Comparison of ENCODE assay signal across 15 cellular contexts in the genomic region with DNA sequence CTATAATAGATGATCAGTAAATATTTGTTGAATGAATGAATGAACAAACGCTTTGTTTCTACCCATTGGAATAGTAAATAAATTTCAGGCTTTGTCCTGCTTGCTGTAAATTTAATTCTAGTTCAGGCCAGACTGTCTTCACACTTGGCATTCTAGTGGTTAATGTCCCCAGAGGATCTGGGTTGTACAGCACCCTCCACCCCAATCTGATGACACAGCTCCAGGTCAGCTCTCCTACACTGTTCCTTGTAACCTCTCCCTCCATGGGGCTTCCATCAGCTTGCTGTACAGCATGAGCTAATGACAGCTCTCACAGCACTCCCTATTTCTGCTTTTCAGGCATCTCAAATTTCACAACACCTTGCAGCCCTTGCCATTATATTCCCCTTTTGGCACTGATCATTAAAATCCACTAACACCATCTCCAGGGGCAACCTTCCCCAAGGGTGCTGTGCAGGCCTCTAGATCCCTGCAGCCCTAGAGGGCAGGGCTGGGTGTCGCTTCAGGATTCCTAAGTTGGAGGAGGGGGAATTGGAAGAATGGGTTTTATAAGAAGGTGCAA. TPM values are rescaled to one million over a fixed set of nuclear protein-coding genes. Genes with fewer than 3 reads are reported as not detected.
DNase-seq lines count a peak whose midpoint lies in the region; ATAC-seq and TF ChIP-seq lines count a peak whose summit lies in the region.
"Had no signal": no experiment of that assay in that cellular context is flagged by ENCODE, and none has a peak within 500 bp of the region (broad histone marks: within the 10 kb centered on the region; RNA-seq: fewer than 3 reads in every experiment).

No MANE protein-coding gene starts in this region.

- peaks cover 3% of the 10 kb centered on the region for H3K4me1 Mint-ChIP-seq in activated CD8-positive, alpha-beta T cell treated with anti-CD3 and anti-CD28 coated beads, Interleukin-2, amount 10 ng/mL, durations not matched to agents 7 days and 5 days (ENCODE audit: low read depth)
- H3K4me1 Mint-ChIP-seq: activated B cell treated with CpG ODN at 0.5 μM for 24 hours had no signal

- TF ChIP-seq POLR2A in uterus (IDR thresholded peaks at IDR 0.05), result no peak

- no peaks in the 10 kb centered on the region for H3K9me3 ChIP-seq in right cardiac atrium (ENCODE audit: control insufficient read depth, low read length)
- H3K9me3 ChIP-seq in uterus, result no peaks in the 10 kb centered on the region
- H3K9me3 ChIP-seq: neutrophil had no signal

- no peak overlapping the region for H3K27ac Mint-ChIP-seq in activated CD8-positive, alpha-beta T cell treated with anti-CD3 and anti-CD28 coated beads, Interleukin-2, amount 10 ng/mL, durations not matched to agents 7 days and 5 days
- H3K27ac Mint-ChIP-seq: activated B cell treated with CpG ODN at 0.5 μM for 24 hours had no signal

- no peaks in the 10 kb centered on the region for H3K36me3 ChIP-seq in uterus
- H3K36me3 ChIP-seq: neutrophil had no signal

- H3K27ac ChIP-seq in right cardiac atrium (ENCODE audit: low read length) (peak overlapping the region; percentile 61), uterus (peak overlapping the region; percentile 26 to 71)
- H3K27ac ChIP-seq: neutrophil had no signal

- DNase-seq in right cardiac atrium (no peak), Right ventricle myocardium superior (no peak), NCI-H2171 (lab: John Stamatoyannopoulos, UW) (peak; percentile 8), left kidney (ENCODE audit: low read depth, low spot score) (peak; percentile 23), uterus (no peak)
- no peak for DNase-seq in activated CD8-positive, alpha-beta T cell treated with anti-CD3 and anti-CD28 coated beads, Interleukin-2, amount 10 ng/mL, durations not matched to agents 7 days and 5 days
- DNase-seq: activated B cell treated with CpG ODN at 0.5 μM for 24 hours; activated effector memory CD4-positive, alpha-beta T cell treated with Interleukin-2 at 50 U/mL for 16 hours; HCEC 1CT; mesendoderm; NCI-H82; RPMI8226 had no signal

- peaks cover 19% of the 10 kb centered on the region for H3K27me3 Mint-ChIP-seq in activated CD8-positive, alpha-beta T cell treated with anti-CD3 and anti-CD28 coated beads, Interleukin-2, amount 10 ng/mL, durations not matched to agents 7 days and 5 days (ENCODE audit: low read depth)

- peak; percentile 17 to 47 for ATAC-seq in right cardiac atrium
- ATAC-seq in Right ventricle myocardium superior (ENCODE audit: poor library complexity), result no peak
- no peak for ATAC-seq in HG03460 (IDR thresholded peaks at IDR 0.05; ENCODE audit: unreplicated experiment)
- ATAC-seq in esophagus mucosa, result no peak
- ATAC-seq in activated CD8-positive, alpha-beta T cell treated with anti-CD3 and anti-CD28 coated beads, Interleukin-2, amount 10 ng/mL, durations not matched to agents 7 days and 5 days, result no peak

- no peaks in the 10 kb centered on the region for H3K4me1 ChIP-seq in right cardiac atrium (ENCODE audit: control insufficient read depth, insufficient read depth, low read length)
- no peaks in the 10 kb centered on the region for H3K4me1 ChIP-seq in uterus

- CTCF ChIA-PET in activated CD8-positive, alpha-beta T cell treated with anti-CD3 and anti-CD28 coated beads, Interleukin-2, amount 10 ng/mL, durations not matched to agents 7 days and 5 days (lab: Charles Lee), result no interaction called here

- H3K27me3 ChIP-seq in right cardiac atrium (ENCODE audit: control insufficient read depth, insufficient read depth) (no peaks in the 10 kb centered on the region), uterus (no peaks in the 10 kb centered on the region)

- peaks cover 3% of the 10 kb centered on the region for H3K36me3 Mint-ChIP-seq in activated CD8-positive, alpha-beta T cell treated with anti-CD3 and anti-CD28 coated beads, Interleukin-2, amount 10 ng/mL, durations not matched to agents 7 days and 5 days (ENCODE audit: low read depth)

- H3K9me3 Mint-ChIP-seq in activated CD8-positive, alpha-beta T cell treated with anti-CD3 and anti-CD28 coated beads, Interleukin-2, amount 10 ng/mL, durations not matched to agents 7 days and 5 days (ENCODE audit: insufficient read depth), result peaks cover 12% of the 10 kb centered on the region

- intact Hi-C loops in right cardiac atrium (cut with DNase I), result no loop called here
- intact Hi-C loops in Right ventricle myocardium superior (cut with DNase I), result no loop called here
- intact Hi-C loops in uterus (cut with DNase I; ENCODE audit: low total_unique reads), result no loop called here

- POLR2A ChIA-PET in activated CD8-positive, alpha-beta T cell treated with anti-CD3 and anti-CD28 coated beads, Interleukin-2, amount 10 ng/mL, durations not matched to agents 7 days and 5 days (lab: Charles Lee), result no interaction called here

- no peak for TF ChIP-seq CTCF in uterus (IDR thresholded peaks at IDR 0.05)

- WGBS in right cardiac atrium, result 94% methylated on average over 2 of the region's 2 CpGs

- H3K4me3 Mint-ChIP-seq in activated CD8-positive, alpha-beta T cell treated with anti-CD3 and anti-CD28 coated beads, Interleukin-2, amount 10 ng/mL, durations not matched to agents 7 days and 5 days, result no peak overlapping the region
- H3K4me3 Mint-ChIP-seq: activated B cell treated with CpG ODN at 0.5 μM for 24 hours had no signal

- H3K4me3 ChIP-seq in right cardiac atrium (ENCODE audit: low read length) (no peak overlapping the region), uterus (no peak overlapping the region)

RNA-seq across cellular contexts. Expression of a gene that starts 12.7 kb away (rescaled TPM):
- total RNA-seq in right cardiac atrium (1 to 10 TPM; 1.3 to 2.7 (median 2.0) TPM), Right ventricle myocardium superior (1.4 TPM), uterus (1 to 10 TPM; 2.6 to 6.9 (median 5.1) TPM), esophagus mucosa (0.24 TPM)
- polyA plus RNA-seq in right cardiac atrium, result 0.95 TPM
- under 1 TPM; 0.11 to 0.13 TPM for total RNA-seq in activated CD8-positive, alpha-beta T cell treated with anti-CD3 and anti-CD28 coated beads, Interleukin-2, amount 10 ng/mL, durations not matched to agents 7 days and 5 days

Comparison
In these comparisons a context has a peak if more than half of its experiments do, and no peak if none do; other contexts are left out.
1. ATAC-seq: peak in right cardiac atrium (2 of 2); none in Right ventricle myocardium superior (single experiment), HG03460 (single experiment), esophagus mucosa (single experiment) and activated CD8-positive, alpha-beta T cell treated with anti-CD3 and anti-CD28 coated beads, Interleukin-2, amount 10 ng/mL, durations not matched to agents 7 days and 5 days (single experiment).
2. DNase-seq: peak in NCI-H2171 (single experiment) and left kidney (single experiment); none in right cardiac atrium (0 of 3), Right ventricle myocardium superior (single experiment), uterus (0 of 2) and activated CD8-positive, alpha-beta T cell treated with anti-CD3 and anti-CD28 coated beads, Interleukin-2, amount 10 ng/mL, durations not matched to agents 7 days and 5 days (single experiment).